Comparison of ENCODE assay signal across 10 cellular contexts in genomic region chr7:141220263-141220662, GRCh38.
DNase-seq lines count a peak whose midpoint lies in the region; ATAC-seq and TF ChIP-seq lines count a peak whose summit lies in the region.
"Had no signal": no experiment of that assay in that cellular context is flagged by ENCODE, and none has a peak within 500 bp of the region (broad histone marks: within the 10 kb centered on the region; RNA-seq: fewer than 3 reads in every experiment).

No MANE protein-coding gene starts in this region.

- POLR2A ChIA-PET in Caco-2 (lab: Charles Lee) = no interaction called here
- POLR2A ChIA-PET in HCT116 (lab: Charles Lee) = no interaction called here

- BruUV-seq in Caco-2 (replicated peaks; lab: Mats Ljungman, UMichigan) (no TSS peak), HCT116 (replicated peaks; lab: Mats Ljungman, UMichigan) (no TSS peak)

- H3K4me1 ChIP-seq in Caco-2 (no peaks in the 10 kb centered on the region), HCT116 (ENCODE audit: control insufficient read depth in 1 of 2, insufficient read depth in 2 of 2, low read length in 2 of 2) (no peaks in the 10 kb centered on the region), fibroblast of lung (ENCODE audit: control insufficient read depth, extremely low read depth, insufficient read depth, low read length) (no peaks in the 10 kb centered on the region), spleen (no peaks in the 10 kb centered on the region)

- no peak overlapping the region for H3K4me2 ChIP-seq in HCT116 (ENCODE audit: low read length)
- no peak overlapping the region for H3K4me2 ChIP-seq in fibroblast of lung (ENCODE audit: extremely low read depth, insufficient read depth, low read length)

- no peaks in the 10 kb centered on the region for H3K36me3 Mint-ChIP-seq in Caco-2 (ENCODE audit: insufficient read depth, unreplicated experiment)

- CTCF ChIA-PET in Caco-2 (lab: Charles Lee) (no interaction called here), HCT116 (lab: Charles Lee) (interaction anchor here (0.6 to 2.1 kb wide), 6 partner anchors 409 to 697 kb away, joined by 3 to 4 read pairs (median 4); no protein-coding TSS in a partner anchor)

- no peak for DNase-seq in Caco-2
- DNase-seq in HCT116 (ENCODE audit: low read depth, low spot score) = peak; percentile 7
- DNase-seq in NCI-H526 treated with DMSO at 0.1 percent for 48 hours (lab: John Stamatoyannopoulos, UW) = peak; percentile 31
- DNase-seq in fibroblast of lung (ENCODE audit: low read depth in 2 of 2) = peak; percentile 3 to 9
- no peak for DNase-seq in GDM1 (lab: John Stamatoyannopoulos, UW)
- DNase-seq in spleen = no peak
- DNase-seq: activated CD4-positive, CD25-positive, alpha-beta regulatory T cell; MV-4-11 had no signal

- H3K4me3 ChIP-seq in Caco-2 (ENCODE audit: low read depth, low read length) = no peak overlapping the region
- H3K4me3 ChIP-seq in HCT116 (replicated peaks in 1 of 2; ENCODE audit: low read depth in 1 of 2, low read length in 2 of 2) = no peak overlapping the region
- no peak overlapping the region for H3K4me3 ChIP-seq in fibroblast of lung (replicated peaks in 1 of 4; ENCODE audit: control extremely low read depth in 1 of 4, insufficient read depth in 1 of 4, low read depth in 3 of 4, low read length in 4 of 4)
- no peak overlapping the region for H3K4me3 ChIP-seq in spleen

- H3K9me2 ChIP-seq in HCT116 (ENCODE audit: insufficient read depth) = no peaks in the 10 kb centered on the region

- TF ChIP-seq CTCF in Caco-2 (IDR thresholded peaks at IDR 0.05; ENCODE audit: insufficient read depth in 1 of 2, low read depth in 1 of 2, low read length in 1 of 2, severe bottlenecking in 1 of 2, unreplicated experiment in 1 of 2) (peak; percentile 15 to 36), HCT116 (IDR thresholded peaks at IDR 0.05 in 2 of 3, conservative IDR thresholded peaks at IDR 0.05 in 1 of 3; ENCODE audit: borderline replicate concordance in 1 of 3, insufficient read depth in 1 of 3, low read depth in 2 of 3, low read length in 2 of 3) (peak; percentile 47 to 55 (median 54); a peak in 5 of 6 replicates), fibroblast of lung (conservative IDR thresholded peaks at IDR 0.05 in 1 of 2, IDR thresholded peaks at IDR 0.05 in 1 of 2; ENCODE audit: low read depth in 1 of 2, low read length in 2 of 2) (peak in 1 of 2 donors; percentile 14), spleen (IDR thresholded peaks at IDR 0.05 in 8 of 11, conservative IDR thresholded peaks at IDR 0.05 in 3 of 11) (no peak)

- H3K4me3 Mint-ChIP-seq in Caco-2 (ENCODE audit: unreplicated experiment) = no peak overlapping the region

- no peak overlapping the region for H3K27ac ChIP-seq in HCT116 (ENCODE audit: low read depth, low read length)
- H3K27ac ChIP-seq in fibroblast of lung (ENCODE audit: insufficient read depth, low read length) = no peak overlapping the region
- H3K27ac ChIP-seq in spleen = no peak overlapping the region

- no peaks in the 10 kb centered on the region for H4K20me1 ChIP-seq in HCT116 (ENCODE audit: insufficient read depth)
- no peaks in the 10 kb centered on the region for H4K20me1 ChIP-seq in fibroblast of lung (ENCODE audit: control insufficient read depth, extremely low read depth, insufficient read depth, low read length)

- H3K9me3 ChIP-seq in Caco-2 (no peaks in the 10 kb centered on the region), HCT116 (ENCODE audit: control insufficient read depth in 1 of 2, insufficient read depth in 1 of 2, low read depth in 1 of 2, low read length in 2 of 2) (no peaks in the 10 kb centered on the region), fibroblast of lung (ENCODE audit: control insufficient read depth, insufficient read depth, low read depth, low read length) (no peaks in the 10 kb centered on the region), spleen (no peaks in the 10 kb centered on the region)

- peak; percentile 92 for ATAC-seq in HCT116
- ATAC-seq in HG02970 (IDR thresholded peaks at IDR 0.05; ENCODE audit: low FRiP score, unreplicated experiment) = no peak
- no peak for ATAC-seq in HG03457 (IDR thresholded peaks at IDR 0.05; ENCODE audit: unreplicated experiment)

- WGBS in spleen, 5 donors = 50 to 70% (median 61%) methylated on average over 4 of the region's 4 CpGs

- RAD21 ChIA-PET in HCT116 (lab: Charles Lee; ENCODE audit: low non-redundant PET in 1 of 2, low total read pairs in 2 of 2, uncharacterized antibody in 2 of 2, unreplicated experiment in 2 of 2) = interaction anchor here in 1 of 2 experiments (0.7 to 1.1 kb wide), 2 partner anchors 8 to 494 kb away, joined by 4 to 5 read pairs; no protein-coding TSS in a partner anchor

- peaks cover 24% of the 10 kb centered on the region for H3K27me3 Mint-ChIP-seq in Caco-2 (ENCODE audit: insufficient read depth, unreplicated experiment)

- H3K79me2 ChIP-seq in HCT116 (ENCODE audit: insufficient read depth, low read length) (no peaks in the 10 kb centered on the region), fibroblast of lung (ENCODE audit: control insufficient read depth, insufficient read depth, low read length) (no peaks in the 10 kb centered on the region)

- H3K9ac ChIP-seq in HCT116 (ENCODE audit: low read length) (no peak overlapping the region), fibroblast of lung (ENCODE audit: insufficient read depth, low read length) (no peak overlapping the region)

- H3K4me1 Mint-ChIP-seq in Caco-2 (ENCODE audit: low read depth, unreplicated experiment) = no peaks in the 10 kb centered on the region

- H3K9me3 Mint-ChIP-seq in Caco-2 (ENCODE audit: unreplicated experiment) = no peaks in the 10 kb centered on the region

- no peak overlapping the region for H3K27ac Mint-ChIP-seq in Caco-2 (ENCODE audit: unreplicated experiment)

- intact Hi-C loops in Caco-2 (cut with micrococcal nuclease; ENCODE audit: unreplicated experiment) = no loop called here
- intact Hi-C loops in HCT116 (cut with micrococcal nuclease) = loop anchor here (5.0 to 10.0 kb wide), 4 partner anchors 203 to 705 kb away; no protein-coding TSS in a partner anchor
- intact Hi-C loops in spleen (cut with DNase I; ENCODE audit: low total_unique reads) = no loop called here

- no peaks in the 10 kb centered on the region; the same call in 1 of the 2 replicates for H3K27me3 ChIP-seq in Caco-2 (replicated peaks; ENCODE audit: control insufficient read depth, insufficient read depth, low read length)
- H3K27me3 ChIP-seq in HCT116 (ENCODE audit: insufficient read depth, low read length) = peaks cover 6% of the 10 kb centered on the region; the same call in 1 of the 2 replicates
- no peaks in the 10 kb centered on the region for H3K27me3 ChIP-seq in fibroblast of lung (ENCODE audit: control insufficient read depth, insufficient read depth, low read length)
- H3K27me3 ChIP-seq in spleen (replicated peaks in 1 of 7) = peaks cover 0 to 15% (median 0%) of the 10 kb centered on the region in 7 donors

- no peaks in the 10 kb centered on the region for H3K36me3 ChIP-seq in Caco-2 (ENCODE audit: control insufficient read depth, insufficient read depth, low read length)
- H3K36me3 ChIP-seq in HCT116 (ENCODE audit: control insufficient read depth in 1 of 2, insufficient read depth in 2 of 2, low read length in 2 of 2) = no peaks in the 10 kb centered on the region
- no peaks in the 10 kb centered on the region for H3K36me3 ChIP-seq in fibroblast of lung (ENCODE audit: control insufficient read depth, insufficient read depth, low read length)
- H3K36me3 ChIP-seq in spleen = no peaks in the 10 kb centered on the region

- TF ChIP-seq RAD21 in HCT116 (IDR thresholded peaks at IDR 0.05; ENCODE audit: low read depth) = peak; percentile 80

- TF ChIP-seq POLR2A in HCT116 (IDR thresholded peaks at IDR 0.05; ENCODE audit: borderline replicate concordance, extremely low read depth, insufficient read depth, insufficient read length) (no peak), spleen (IDR thresholded peaks at IDR 0.05) (no peak)

- H2AFZ ChIP-seq in HCT116 (ENCODE audit: low read depth, low read length, poor library complexity, severe bottlenecking) (no peak overlapping the region), fibroblast of lung (ENCODE audit: low read length) (no peak overlapping the region)

TF ChIP-seq in HCT116, 20 proteins besides CTCF, POLR2A, EP300 and RAD21 (continues in another document):
- no peak for TF ChIP-seq REST (IDR thresholded peaks at IDR 0.05; ENCODE audit: low read depth)
- no peak for TF ChIP-seq ELF1 (IDR thresholded peaks at IDR 0.05; ENCODE audit: borderline replicate concordance, low read depth)
- TF ChIP-seq ZNF274 (IDR thresholded peaks at IDR 0.05; ENCODE audit: low read depth, low read length) = no peak
- no peak for TF ChIP-seq EZH2phosphoT487 (IDR thresholded peaks at IDR 0.05; ENCODE audit: borderline replicate concordance)
- no peak for TF ChIP-seq SP1 (IDR thresholded peaks at IDR 0.05; ENCODE audit: low read depth)
- no peak for TF ChIP-seq YY1 (IDR thresholded peaks at IDR 0.05; ENCODE audit: extremely low read depth, insufficient replicate concordance, low read depth, low read length)
- TF ChIP-seq ATF3 (IDR thresholded peaks at IDR 0.05) = no peak
- no peak for TF ChIP-seq EGR1 (IDR thresholded peaks at IDR 0.05; ENCODE audit: low read depth)

Comparison
In these comparisons a context has a peak if more than half of its experiments do, and no peak if none do; other contexts are left out.
1. DNase-seq: peak in HCT116 (single experiment), NCI-H526 treated with DMSO at 0.1 percent for 48 hours (single experiment) and fibroblast of lung (2 of 2); none in Caco-2 (0 of 2), GDM1 (single experiment) and spleen (single experiment).
2. CTCF ChIP-seq: peak in Caco-2 (2 of 2) and HCT116 (3 of 3); none in spleen (0 of 11).